19 cellular contexts compared by ENCODE assay signal in the genomic region with DNA sequence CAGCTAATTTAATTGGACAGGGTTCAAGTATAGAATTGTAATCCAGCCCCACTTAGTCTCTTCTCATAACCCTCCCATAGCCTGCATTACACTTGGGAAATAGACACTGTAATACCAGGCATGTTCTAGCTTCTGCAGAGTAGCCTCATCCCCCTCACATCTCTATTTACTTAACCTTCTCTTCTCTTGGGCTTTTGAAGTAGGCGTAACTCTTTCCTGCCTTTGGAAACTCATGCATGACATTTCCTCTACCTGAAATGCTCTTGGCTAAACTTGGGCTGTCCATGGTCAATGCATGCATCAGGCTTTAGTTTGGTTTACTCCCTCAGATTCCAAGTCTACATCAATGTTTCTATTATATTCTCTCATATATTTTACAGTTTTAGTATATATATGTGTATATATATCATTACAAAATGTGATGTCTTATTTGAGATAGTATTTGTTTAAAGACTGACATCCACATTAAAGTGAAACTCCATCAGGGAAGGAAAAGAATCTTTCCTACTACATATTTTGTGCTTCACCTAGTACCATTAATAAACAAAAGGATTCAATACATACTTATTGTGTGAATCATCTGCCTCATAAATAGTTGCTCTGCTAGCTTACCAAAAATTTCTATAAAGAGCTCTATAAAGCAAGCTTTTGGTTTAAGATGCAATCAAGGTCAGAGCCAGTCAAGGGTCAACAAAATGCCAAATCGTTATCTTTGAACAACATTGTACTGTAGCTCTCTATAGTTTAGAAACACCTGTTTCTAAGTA.
"Had no signal": no experiment of that assay in that cellular context is flagged by ENCODE, and none has a peak within 500 bp of the region (broad histone marks: within the 10 kb centered on the region; RNA-seq: fewer than 3 reads in every experiment).

No MANE protein-coding gene starts in this region.

- FAIRE-seq: pancreas had no signal

- H3K36me3 ChIP-seq: esophagus muscularis mucosa, gastrocnemius medialis, heart left ventricle, left ventricle myocardium inferior, pancreas, sigmoid colon had no signal

- H3K27me3 ChIP-seq: body of pancreas, esophagus muscularis mucosa, gastrocnemius medialis, heart left ventricle, pancreas, sigmoid colon had no signal

- H3K9me3 ChIP-seq: body of pancreas, esophagus muscularis mucosa, gastrocnemius medialis, heart left ventricle, left ventricle myocardium inferior, pancreas, sigmoid colon had no signal

- ATAC-seq: body of pancreas; gastrocnemius medialis; heart left ventricle; naive thymus-derived CD8-positive, alpha-beta T cell; pancreas; stimulated activated memory B cell treated with anti-CD40 and anti-IgM and Interleukin-4, amounts not matched to agents 10 μg/mL and 1 μg/mL and 100 μg/mL, for 72 hours; T-cell had no signal

- DNase-seq: activated CD4-positive, alpha-beta T cell treated with anti-CD3 and anti-CD28 coated beads for 1 hour; activated CD4-positive, alpha-beta T cell treated with anti-CD3 and anti-CD28 coated beads, Interleukin-2, amount 50 U/mL, for 48 hours; activated naive CD4-positive, alpha-beta T cell treated with anti-CD3 and anti-CD28 coated beads for 36 hours; activated T-cell treated with anti-CD3 and anti-CD28 coated beads, Interleukin-2, amount 50 U/mL, for 1 hour; body of pancreas; central memory CD4-positive, alpha-beta T cell; cortex of kidney; effector CD4-positive, alpha-beta T cell; gastrocnemius medialis; heart left ventricle; islet precursor cell; left ventricle myocardium inferior; naive thymus-derived CD8-positive, alpha-beta T cell; pancreas; sigmoid colon; T-cell; T-helper 9 cell had no signal

- H3K27ac ChIP-seq: body of pancreas, esophagus muscularis mucosa, gastrocnemius medialis, heart left ventricle, left ventricle myocardium inferior, pancreas, sigmoid colon had no signal

- H3K4me1 ChIP-seq: body of pancreas, esophagus muscularis mucosa, gastrocnemius medialis, heart left ventricle, left ventricle myocardium inferior, pancreas had no signal

- H3K4me3 ChIP-seq: body of pancreas, esophagus muscularis mucosa, gastrocnemius medialis, heart left ventricle, left ventricle myocardium inferior, pancreas, sigmoid colon had no signal
